Comparison of ENCODE assay signal across 17 cellular contexts in genomic region chr12:103858335-103858734, GRCh38. TPM values are rescaled to one million over a fixed set of nuclear protein-coding genes. Genes with fewer than 3 reads are reported as not detected.
A peak's percentile ranks its signal among the peaks of the same experiment; 100 is the strongest.
DNase-seq lines count a peak whose midpoint lies in the region; ATAC-seq and TF ChIP-seq lines count a peak whose summit lies in the region.
"Had no signal": no experiment of that assay in that cellular context is flagged by ENCODE, and none has a peak within 500 bp of the region (broad histone marks: within the 10 kb centered on the region; RNA-seq: fewer than 3 reads in every experiment).

No MANE protein-coding gene starts in this region.

- 89 to 91% methylated on average over 8 of the region's 8 CpGs for WGBS in esophagus, 2 donors
- no CpG with 5 or more reads among the region's 8 CpGs for WGBS in trophoblast cell (ENCODE audit: extremely low coverage, insufficient coverage, insufficient read length)

- no peak overlapping the region for H3K14ac ChIP-seq in trophoblast cell (ENCODE audit: low read length)

- peak overlapping the region; percentile 1 for H2BK120ac ChIP-seq in trophoblast cell (ENCODE audit: insufficient read depth, low read length, poor library complexity)

- no peaks in the 10 kb centered on the region for H3K9me2 ChIP-seq in PC-9 (ENCODE audit: insufficient read depth)

- H2AFZ ChIP-seq in PC-9 (no peak overlapping the region), trophoblast cell (ENCODE audit: insufficient read depth, low read length, poor library complexity) (no peak overlapping the region)
- H2AFZ ChIP-seq: GM23338 had no signal

- H3K18ac ChIP-seq in trophoblast cell (ENCODE audit: low read length): no peak overlapping the region

- H3K23ac ChIP-seq in trophoblast cell (ENCODE audit: low read length): no peak overlapping the region

- H3K36me3 ChIP-seq in PC-9 (ENCODE audit: low read depth) (no peaks in the 10 kb centered on the region), esophagus (ENCODE audit: control insufficient read depth in 2 of 2, insufficient read depth in 2 of 2, low read length in 1 of 2) (no peaks in the 10 kb centered on the region), trophoblast cell (ENCODE audit: control insufficient read depth in 1 of 2, insufficient read depth in 2 of 2, low read length in 2 of 2) (no peaks in the 10 kb centered on the region), vagina (no peaks in the 10 kb centered on the region)

- peak overlapping the region; percentile 4 for H2BK12ac ChIP-seq in trophoblast cell (ENCODE audit: low read length)

- no peak overlapping the region for H2AK5ac ChIP-seq in trophoblast cell (ENCODE audit: low read length)

- TF ChIP-seq CTCF in PC-9 (conservative IDR thresholded peaks at IDR 0.05) (no peak), vagina (IDR thresholded peaks at IDR 0.05) (no peak)

- H4K8ac ChIP-seq in trophoblast cell (ENCODE audit: low read depth, low read length): no peak overlapping the region

- H3K27ac ChIP-seq in PC-9 (peak overlapping the region; percentile 86), esophagus (ENCODE audit: low read depth in 2 of 2, low read length in 1 of 2) (peak overlapping the region; percentile 77 to 97), trophoblast cell (ENCODE audit: low read depth, low read length) (no peak overlapping the region), vagina (peak overlapping the region; percentile 86)
- H3K27ac ChIP-seq: VCaP had no signal

- peaks cover 4% of the 10 kb centered on the region for H3K79me1 ChIP-seq in trophoblast cell (ENCODE audit: low read length)

- ATAC-seq in GM19467 (IDR thresholded peaks at IDR 0.05; ENCODE audit: unreplicated experiment): no peak
- ATAC-seq: GM23338 had no signal

- peak overlapping the region; percentile 41 for H4K91ac ChIP-seq in trophoblast cell (ENCODE audit: low read depth, low read length)

- H3K27me3 ChIP-seq in PC-9 (ENCODE audit: insufficient read depth, low read depth) (no peaks in the 10 kb centered on the region), esophagus (ENCODE audit: control insufficient read depth in 1 of 2, insufficient read depth in 2 of 2, low read length in 2 of 2) (no peaks in the 10 kb centered on the region), trophoblast cell (ENCODE audit: insufficient read depth, low read length) (no peaks in the 10 kb centered on the region), vagina (no peaks in the 10 kb centered on the region)

- POLR2A ChIA-PET in PC-9 (lab: Charles Lee; ENCODE audit: unreplicated experiment): no interaction called here

- H3K4me1 ChIP-seq in PC-9 (replicated peaks; ENCODE audit: insufficient read depth) (peaks cover 34% of the 10 kb centered on the region), esophagus (ENCODE audit: control insufficient read depth in 2 of 2, insufficient read depth in 2 of 2, low read length in 1 of 2) (peaks cover 7 to 8% of the 10 kb centered on the region in 2 donors), trophoblast cell (ENCODE audit: control insufficient read depth in 1 of 2, insufficient read depth in 2 of 2, low read length in 2 of 2) (peaks cover 11 to 13% of the 10 kb centered on the region in 2 experiments), vagina (peaks cover 28% of the 10 kb centered on the region)

- H3K9ac ChIP-seq in trophoblast cell (ENCODE audit: low read length): no peak overlapping the region

- no peaks in the 10 kb centered on the region for H4K20me1 ChIP-seq in PC-9 (ENCODE audit: insufficient read depth)

- intact Hi-C loops in PC-9 (cut with micrococcal nuclease; ENCODE audit: unreplicated experiment) (loop anchor here (2.0 kb wide), 1 partner anchor 18 kb away; the partner anchor contains the start of gene NT5DC3), vagina (cut with DNase I) (no loop called here)

- H2BK5ac ChIP-seq in trophoblast cell (ENCODE audit: low read depth, low read length, poor library complexity): no peak overlapping the region

- no peak overlapping the region for H3K4ac ChIP-seq in trophoblast cell (ENCODE audit: low read depth, low read length)

- H3K4me2 ChIP-seq in PC-9: peak overlapping the region; percentile 59; the same call in 1 of the 2 replicates
- no peak overlapping the region for H3K4me2 ChIP-seq in trophoblast cell (ENCODE audit: low read length)
- H3K4me2 ChIP-seq: GM23338 had no signal

- H3K9me3 ChIP-seq in PC-9 (ENCODE audit: insufficient read depth, low read depth): no peaks in the 10 kb centered on the region
- no peaks in the 10 kb centered on the region for H3K9me3 ChIP-seq in esophagus (ENCODE audit: control insufficient read depth in 2 of 2, insufficient read depth in 1 of 2, low read depth in 1 of 2, low read length in 1 of 2)
- no peaks in the 10 kb centered on the region for H3K9me3 ChIP-seq in trophoblast cell (ENCODE audit: insufficient read depth, low read depth, low read length)
- H3K9me3 ChIP-seq in vagina: no peaks in the 10 kb centered on the region

- no peaks in the 10 kb centered on the region for H3K79me2 ChIP-seq in PC-9 (ENCODE audit: low read depth)
- H3K79me2 ChIP-seq in trophoblast cell (ENCODE audit: control insufficient read depth, insufficient read depth, low read length, poor library complexity): no peaks in the 10 kb centered on the region

- H3K4me3 ChIP-seq in PC-9: no peak overlapping the region
- no peak overlapping the region for H3K4me3 ChIP-seq in esophagus (ENCODE audit: low read depth in 1 of 2, low read length in 2 of 2)
- no peak overlapping the region for H3K4me3 ChIP-seq in trophoblast cell (ENCODE audit: low read depth, low read length)
- no peak overlapping the region for H3K4me3 ChIP-seq in vagina
- H3K4me3 ChIP-seq: GM23338 had no signal

- peaks cover 27% of the 10 kb centered on the region for H3F3A ChIP-seq in PC-9 (ENCODE audit: insufficient read depth, low read depth)

- DNase-seq in PC-9 (no peak), trophoblast cell (no peak), vagina (ENCODE audit: extremely low spot score in 2 of 2) (no peak), DMS79 treated with DMSO at 0.1 percent for 48 hours (lab: John Stamatoyannopoulos, UW) (no peak), SIG-M5 treated with dmso at 0.1 percent for 504 hours (lab: John Stamatoyannopoulos, UW; ENCODE audit: unreplicated experiment) (no peak)
- DNase-seq: activated CD4-positive, alpha-beta T cell treated with anti-CD3 and anti-CD28 coated beads, Interleukin-2, amount 50 U/mL, for 4 hours; activated gamma-delta T cell; central memory CD4-positive, alpha-beta T cell; effector CD4-positive, alpha-beta T cell; NCI-H2171; NCI-H526 treated with DMSO at 0.1 percent for 48 hours; nephron progenitor cell; SIG-M5 had no signal

- no peak for TF ChIP-seq POLR2A in vagina (IDR thresholded peaks at IDR 0.05)

- H4K12ac ChIP-seq in trophoblast cell (ENCODE audit: low read depth, low read length): no peak overlapping the region

- BruUV-seq in PC-9 (replicated peaks; lab: Mats Ljungman, UMichigan): no TSS peak

- CTCF ChIA-PET in PC-9 (lab: Charles Lee): no interaction called here

RNA-seq across cellular contexts. Expression of gene NT5DC3, which starts 17.3 kb away (rescaled TPM):
- total RNA-seq in PC-9 (2021) (11.5 and 13.2 TPM in 2 replicates), vagina (5.2 TPM)
- polyA plus RNA-seq in esophagus: 1 to 10 TPM; 2.6 to 2.8 TPM
- 5.9 and 6.1 TPM in 2 replicates for polyA plus RNA-seq in trophoblast cell (2013)
